In the genomic region with DNA sequence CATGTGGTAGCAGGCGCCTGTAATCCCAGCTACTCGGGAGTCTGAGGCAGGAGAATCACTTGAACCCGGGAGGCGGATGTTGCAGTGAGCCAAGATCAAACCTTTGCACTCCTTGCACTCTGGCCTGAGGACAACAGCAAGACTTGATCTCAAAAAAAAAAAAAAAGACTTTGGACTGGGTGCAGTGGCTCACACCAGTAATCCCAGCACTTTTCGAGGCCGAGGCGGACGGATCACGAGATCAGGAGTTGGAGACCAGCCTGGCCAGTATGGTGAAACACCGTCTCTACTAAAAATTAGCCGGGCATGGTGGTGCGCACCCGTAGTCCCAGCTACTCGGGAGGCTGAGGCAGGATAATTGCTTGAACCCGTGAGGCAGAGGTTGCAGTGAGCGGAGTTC, we compare ENCODE assay signal across 11 cellular contexts. TPM values are rescaled to one million over a fixed set of nuclear protein-coding genes. Genes with fewer than 3 reads are reported as not detected.
DNase-seq lines count a peak whose midpoint lies in the region; ATAC-seq, FAIRE-seq and TF ChIP-seq lines count a peak whose summit lies in the region.
"Not testable (repeated sequence)": the region's sequence is repeated elsewhere in the genome, so short reads cannot be mapped to it uniquely, and the experiment has no call there.
"Had no signal": no experiment of that assay in that cellular context is flagged by ENCODE, and none has a peak within 500 bp of the region (broad histone marks: within the 10 kb centered on the region; RNA-seq: fewer than 3 reads in every experiment).

No MANE protein-coding gene starts in this region.

- H3K79me2 ChIP-seq in hepatocyte = peaks cover 24% of the 10 kb centered on the region
- not testable (repeated sequence) for H3K79me2 ChIP-seq in neural progenitor cell (ENCODE audit: low read depth)

- not testable (repeated sequence) for DNase-seq in CD4-positive, CD25-positive, alpha-beta regulatory T cell; T-cell; activated naive CD4-positive, alpha-beta T cell treated with anti-CD3 and anti-CD28 coated beads, Interleukin-2, amount 10 ng/mL, durations not matched to agents 7 days and 5 days; hepatocyte (ENCODE audit: low spot score); memory B cell (ENCODE audit: low spot score in 2 of 2); neural progenitor cell (ENCODE audit: low spot score)
- peak; percentile 91 for DNase-seq in small intestine

- not testable (repeated sequence) for H2AFZ ChIP-seq in hepatocyte; neural progenitor cell (replicated peaks)

- not testable (repeated sequence) for ATAC-seq in CD4-positive, CD25-positive, alpha-beta regulatory T cell (ENCODE audit: low read depth in 2 of 2); T-cell (replicated peaks in 1 of 4); memory B cell (ENCODE audit: low read depth)

- H3K4me1 Mint-ChIP-seq in CD4-positive, CD25-positive, alpha-beta regulatory T cell = peaks cover 0 to 19% (median 13%) of the 10 kb centered on the region in 4 donors
- H3K4me1 Mint-ChIP-seq in T-cell (peaks cover 14 to 18% (median 18%) of the 10 kb centered on the region in 3 donors), neural progenitor cell (peaks cover 22% of the 10 kb centered on the region)
- H3K4me1 Mint-ChIP-seq in activated naive CD4-positive, alpha-beta T cell treated with anti-CD3 and anti-CD28 coated beads, Interleukin-2, amount 10 ng/mL, durations not matched to agents 7 days and 5 days = peaks cover 17% of the 10 kb centered on the region
- H3K4me1 Mint-ChIP-seq in dendritic cell treated with granulocyte-macrophage colony-stimulating factor and Interleukin-4, amounts not matched to agents 40 ng/mL and 50 ng/mL, for 4 days (ENCODE audit: low read depth) = peaks cover 17% of the 10 kb centered on the region
- not testable (repeated sequence) for H3K4me1 Mint-ChIP-seq in memory B cell

- intact Hi-C loops in dendritic cell treated with granulocyte-macrophage colony-stimulating factor and Interleukin-4, amounts not matched to agents 40 ng/mL and 50 ng/mL, for 4 days (cut with micrococcal nuclease) = loop anchor here (2.0 kb wide), 1 partner anchor 63 kb away; a partner anchor contains a TSS

- H3K4me1 ChIP-seq in CD4-positive, CD25-positive, alpha-beta regulatory T cell (ENCODE audit: control insufficient read depth, insufficient read depth, low read length, poor library complexity, severe bottlenecking) = peaks cover 17% of the 10 kb centered on the region
- H3K4me1 ChIP-seq in hepatocyte (ENCODE audit: insufficient read depth) = peaks cover 19% of the 10 kb centered on the region
- not testable (repeated sequence) for H3K4me1 ChIP-seq in neural progenitor cell; small intestine (ENCODE audit: control insufficient read depth in 2 of 2, insufficient read depth in 1 of 2, low read depth in 1 of 2, low read length in 1 of 2)

- not testable (repeated sequence) for TF ChIP-seq CTCF in hepatocyte (IDR thresholded peaks at IDR 0.05; ENCODE audit: poor library complexity); neural progenitor cell (IDR thresholded peaks at IDR 0.05)

- H3K36me3 Mint-ChIP-seq in CD4-positive, CD25-positive, alpha-beta regulatory T cell; T-cell; activated naive CD4-positive, alpha-beta T cell treated with anti-CD3 and anti-CD28 coated beads, Interleukin-2, amount 10 ng/mL, durations not matched to agents 7 days and 5 days; memory B cell; neural progenitor cell: not testable (repeated sequence)
- peaks cover 33% of the 10 kb centered on the region for H3K36me3 Mint-ChIP-seq in dendritic cell treated with granulocyte-macrophage colony-stimulating factor and Interleukin-4, amounts not matched to agents 40 ng/mL and 50 ng/mL, for 4 days (ENCODE audit: low read depth)

- not testable (repeated sequence) for H3K9me3 Mint-ChIP-seq in CD4-positive, CD25-positive, alpha-beta regulatory T cell; T-cell; activated naive CD4-positive, alpha-beta T cell treated with anti-CD3 and anti-CD28 coated beads, Interleukin-2, amount 10 ng/mL, durations not matched to agents 7 days and 5 days; dendritic cell treated with granulocyte-macrophage colony-stimulating factor and Interleukin-4, amounts not matched to agents 40 ng/mL and 50 ng/mL, for 4 days; memory B cell; neural progenitor cell

- H3K9me3 ChIP-seq in CD4-positive, CD25-positive, alpha-beta regulatory T cell (ENCODE audit: control insufficient read depth in 2 of 2, low read length in 2 of 2); hepatocyte (ENCODE audit: low read depth); neural progenitor cell (ENCODE audit: low read depth); small intestine (ENCODE audit: control insufficient read depth, low read depth): not testable (repeated sequence)

- H4K20me1 ChIP-seq in hepatocyte (ENCODE audit: insufficient read depth, poor library complexity, severe bottlenecking); neural progenitor cell (ENCODE audit: low read depth): not testable (repeated sequence)

- not testable (repeated sequence) for H3K27ac Mint-ChIP-seq in CD4-positive, CD25-positive, alpha-beta regulatory T cell; T-cell; activated naive CD4-positive, alpha-beta T cell treated with anti-CD3 and anti-CD28 coated beads, Interleukin-2, amount 10 ng/mL, durations not matched to agents 7 days and 5 days; memory B cell; neural progenitor cell
- H3K27ac Mint-ChIP-seq in dendritic cell treated with granulocyte-macrophage colony-stimulating factor and Interleukin-4, amounts not matched to agents 40 ng/mL and 50 ng/mL, for 4 days = peak overlapping the region; percentile 96

- H3K4me3 Mint-ChIP-seq in CD4-positive, CD25-positive, alpha-beta regulatory T cell = peak overlapping the region; percentile 41 to 93 (median 82)
- peak overlapping the region in 2 of 3 donors; percentile 24 to 89 for H3K4me3 Mint-ChIP-seq in T-cell
- H3K4me3 Mint-ChIP-seq in activated naive CD4-positive, alpha-beta T cell treated with anti-CD3 and anti-CD28 coated beads, Interleukin-2, amount 10 ng/mL, durations not matched to agents 7 days and 5 days = peak overlapping the region; percentile 45
- H3K4me3 Mint-ChIP-seq in dendritic cell treated with granulocyte-macrophage colony-stimulating factor and Interleukin-4, amounts not matched to agents 40 ng/mL and 50 ng/mL, for 4 days = not testable (repeated sequence)
- H3K4me3 Mint-ChIP-seq in memory B cell = peak overlapping the region; percentile 11
- H3K4me3 Mint-ChIP-seq in neural progenitor cell = peak overlapping the region; percentile 57

- peaks cover 13% of the 10 kb centered on the region for H3F3A ChIP-seq in neural progenitor cell (ENCODE audit: low read depth)

- CTCF ChIA-PET in T-cell (lab: Charles Lee); activated naive CD4-positive, alpha-beta T cell treated with anti-CD3 and anti-CD28 coated beads, Interleukin-2, amount 10 ng/mL, durations not matched to agents 7 days and 5 days (lab: Charles Lee): not testable (repeated sequence)

- not testable (repeated sequence) for H3K27ac ChIP-seq in CD4-positive, CD25-positive, alpha-beta regulatory T cell (ENCODE audit: insufficient read depth, low read length, poor library complexity, severe bottlenecking); neural progenitor cell
- H3K27ac ChIP-seq in hepatocyte = peak overlapping the region; percentile 99
- H3K27ac ChIP-seq in small intestine (ENCODE audit: low read depth in 1 of 2, low read length in 1 of 2) = peak overlapping the region; percentile 59 to 95

- H3K36me3 ChIP-seq in CD4-positive, CD25-positive, alpha-beta regulatory T cell (ENCODE audit: control insufficient read depth, insufficient read depth, low read length); hepatocyte (replicated peaks; ENCODE audit: insufficient read depth, low read depth); neural progenitor cell; small intestine (ENCODE audit: control insufficient read depth in 2 of 2, insufficient read depth in 2 of 2, low read length in 2 of 2): not testable (repeated sequence)

- not testable (repeated sequence) for FAIRE-seq in small intestine (lab: Jason Lieb, UNC)

- 97% methylated on average over 16 of the region's 16 CpGs for WGBS in hepatocyte (ENCODE audit: low lambda C conversion rate, missing lambda C conversion rate)
- 44 to 77% (median 61%) methylated on average over 16 of the region's 16 CpGs for WGBS in small intestine, 3 donors

- not testable (repeated sequence) for H3K4me3 ChIP-seq in CD4-positive, CD25-positive, alpha-beta regulatory T cell (ENCODE audit: low read depth, low read length); hepatocyte; neural progenitor cell; small intestine (ENCODE audit: low read depth in 1 of 2, low read length in 2 of 2)

- peak overlapping the region; percentile 96 for H3K4me2 ChIP-seq in hepatocyte
- H3K4me2 ChIP-seq in neural progenitor cell = not testable (repeated sequence)

- H3K9me2 ChIP-seq in hepatocyte (replicated peaks; ENCODE audit: insufficient read depth) = not testable (repeated sequence)

- H3K27me3 Mint-ChIP-seq in CD4-positive, CD25-positive, alpha-beta regulatory T cell; T-cell; activated naive CD4-positive, alpha-beta T cell treated with anti-CD3 and anti-CD28 coated beads, Interleukin-2, amount 10 ng/mL, durations not matched to agents 7 days and 5 days; dendritic cell treated with granulocyte-macrophage colony-stimulating factor and Interleukin-4, amounts not matched to agents 40 ng/mL and 50 ng/mL, for 4 days; memory B cell: not testable (repeated sequence)
- H3K27me3 Mint-ChIP-seq in neural progenitor cell (ENCODE audit: insufficient read depth, low read depth) = peaks cover 12% of the 10 kb centered on the region

- not testable (repeated sequence) for H3K27me3 ChIP-seq in CD4-positive, CD25-positive, alpha-beta regulatory T cell (ENCODE audit: control insufficient read depth, insufficient read depth, low read length); hepatocyte; neural progenitor cell; small intestine (ENCODE audit: control insufficient read depth in 2 of 2, insufficient read depth in 2 of 2, low read length in 2 of 2)

- not testable (repeated sequence) for H3K9ac ChIP-seq in neural progenitor cell

- POLR2A ChIA-PET in T-cell (lab: Charles Lee) = not testable (repeated sequence)

RNA-seq across cellular contexts. Expression of a gene that starts 1.9 kb away (rescaled TPM):
- total RNA-seq in CD4-positive, CD25-positive, alpha-beta regulatory T cell = 36.9 TPM
- 10 to 100 TPM; 26.7 to 36.5 (median 30.3) TPM for polyA plus RNA-seq in CD4-positive, CD25-positive, alpha-beta regulatory T cell
- total RNA-seq in T-cell (10 to 100 TPM; 53.2 to 68.8 (median 58.5) TPM), hepatocyte (114 and 130 TPM in 2 replicates), neural progenitor cell (ENCODE audit: low replicate concordance) (34.6 and 56.6 TPM in 2 replicates)
- polyA plus RNA-seq in hepatocyte (128 and 138 TPM in 2 replicates), small intestine (1,000 to 10,000 TPM in 2 of 3 donors, 100 to 1,000 TPM in 1; 204 to 1,210 (median 1,029) TPM)

RNA-seq across cellular contexts. Expression of a gene that starts 4.2 kb away (rescaled TPM):
- not detected for total RNA-seq in CD4-positive, CD25-positive, alpha-beta regulatory T cell
- polyA plus RNA-seq in CD4-positive, CD25-positive, alpha-beta regulatory T cell = not detected
- not detected for total RNA-seq in T-cell
- total RNA-seq in hepatocyte = 6.1 and 9.0 TPM in 2 replicates
- 5.3 and 10.0 TPM in 2 replicates for polyA plus RNA-seq in hepatocyte
- 0.46 TPM in 1 of 2 replicates, not detected in the other for total RNA-seq in neural progenitor cell (ENCODE audit: low replicate concordance)
- 10 to 100 TPM in 2 of 3 donors, 1 to 10 TPM in 1; 2.6 to 24.0 (median 17.2) TPM for polyA plus RNA-seq in small intestine
- total RNA-seq: CD4-positive, alpha-beta T cell; G401; GM12878 had no signal
- polyA plus RNA-seq: GM12878 had no signal

RNA-seq across cellular contexts. Expression of a gene that starts 11.1 kb away (rescaled TPM):
- total RNA-seq in CD4-positive, CD25-positive, alpha-beta regulatory T cell = 28.7 TPM
- 10 to 100 TPM in 2 of 4 donors, 1 to 10 TPM in 2; 9.7 to 13.9 (median 10.4) TPM for polyA plus RNA-seq in CD4-positive, CD25-positive, alpha-beta regulatory T cell
- total RNA-seq in T-cell (10 to 100 TPM; 25.4 to 44.7 (median 40.5) TPM), hepatocyte (33.0 and 33.7 TPM in 2 replicates), neural progenitor cell (ENCODE audit: low replicate concordance) (42.7 and 65.5 TPM in 2 replicates)
- polyA plus RNA-seq in hepatocyte (33.8 and 41.6 TPM in 2 replicates), small intestine (10 to 100 TPM; 27.6 to 41.1 (median 34.2) TPM)

RNA-seq across cellular contexts. Expression of a gene that starts 25.0 kb away (rescaled TPM):
- not detected for total RNA-seq in CD4-positive, CD25-positive, alpha-beta regulatory T cell
- not detected for polyA plus RNA-seq in CD4-positive, CD25-positive, alpha-beta regulatory T cell
- total RNA-seq in T-cell (under 1 TPM in 4 of 5 donors, not detected in 1; 0.07 to 0.57 (median 0.43) TPM), hepatocyte (0.04 and 0.23 TPM in 2 replicates), neural progenitor cell (ENCODE audit: low replicate concordance) (0.37 and 1.4 TPM in 2 replicates)
- polyA plus RNA-seq in hepatocyte (2.2 and 2.5 TPM in 2 replicates), small intestine (1 to 10 TPM in 1 of 3 donors, not detected in 2; 1.1 TPM)
- total RNA-seq: G401 had no signal

RNA-seq across cellular contexts. Expression of a gene that starts 35.9 kb away (rescaled TPM):
- total RNA-seq in CD4-positive, CD25-positive, alpha-beta regulatory T cell = not detected
- not detected for polyA plus RNA-seq in CD4-positive, CD25-positive, alpha-beta regulatory T cell
- 1 to 10 TPM in 2 of 5 donors, under 1 TPM in 1, not detected in 2; 0.70 to 1.2 (median 1.1) TPM for total RNA-seq in T-cell
- 0.13 and 0.44 TPM in 2 replicates for total RNA-seq in hepatocyte
- 0.89 and 0.95 TPM in 2 replicates for polyA plus RNA-seq in hepatocyte
- total RNA-seq in neural progenitor cell (ENCODE audit: low replicate concordance) = 0.51 and 7.6 TPM in 2 replicates
- polyA plus RNA-seq in small intestine = 1 to 10 TPM in 1 of 3 donors, not detected in 2; 1.3 TPM
